Comparison of ENCODE assay signal across 8 cellular contexts in genomic region chr7:151448261-151449252, GRCh38. TPM values are rescaled to one million over a fixed set of nuclear protein-coding genes. Genes with fewer than 3 reads are reported as not detected.
DNase-seq lines count a peak whose midpoint lies in the region; ATAC-seq and TF ChIP-seq lines count a peak whose summit lies in the region.

No MANE protein-coding gene starts in this region.

- H3K27me3 Mint-ChIP-seq in activated T-helper 2 cell treated with anti-CD3 and anti-CD28 coated beads, Interferon-gamma antibody, Interleukin-2, Interleukin-4, amounts not matched to agents 10 μg/mL and 5 μg/mL and 100 μg/mL, durations not matched to agents 14 hours and 24 hours and 36 hours (ENCODE audit: low read depth) = peaks cover 5% of the 10 kb centered on the region
- peaks cover 29% of the 10 kb centered on the region for H3K27me3 Mint-ChIP-seq in nephron progenitor cell (ENCODE audit: low read depth, poor library complexity)

- TF ChIP-seq POLR2A in Peyer's patch (IDR thresholded peaks at IDR 0.05) (no peak), stomach (IDR thresholded peaks at IDR 0.05) (no peak)

- H3K4me1 ChIP-seq in Peyer's patch = peaks cover 0 to 7% (median 0%) of the 10 kb centered on the region in 4 donors
- H3K4me1 ChIP-seq in stomach = peaks cover 0 to 14% (median 10%) of the 10 kb centered on the region in 4 donors

- H3K4me3 ChIP-seq in Peyer's patch (peak overlapping the region; percentile 49 to 72 (median 54)), fibroblast of villous mesenchyme (ENCODE audit: low read depth, low read length) (peak overlapping the region; percentile 36), stomach (peak overlapping the region; percentile 51 to 66 (median 54))

- intact Hi-C loops in activated T-helper 2 cell treated with anti-CD3 and anti-CD28 coated beads, Interferon-gamma antibody, Interleukin-2, Interleukin-4, amounts not matched to agents 10 μg/mL and 5 μg/mL and 100 μg/mL, durations not matched to agents 14 hours and 24 hours and 36 hours (cut with micrococcal nuclease) = loop anchor here (1.0 to 2.0 kb wide), 3 partner anchors 34 to 134 kb away; no protein-coding TSS in a partner anchor
- intact Hi-C loops in stomach (cut with DNase I; ENCODE audit: low total_unique reads) = loop anchor here (5.0 kb wide), 1 partner anchor 81 kb away; no protein-coding TSS in a partner anchor

- peak; percentile 92 for DNase-seq in GM13977 (ENCODE audit: low spot score)
- DNase-seq in Peyer's patch = peak; percentile 62 to 88 (median 80)
- DNase-seq in activated T-helper 2 cell treated with anti-CD3 and anti-CD28 coated beads, Interferon-gamma antibody, Interleukin-2, Interleukin-4, amounts not matched to agents 10 μg/mL and 5 μg/mL and 100 μg/mL, durations not matched to agents 14 hours and 24 hours and 36 hours (ENCODE audit: low spot score) = peak; percentile 69
- peak; percentile 66 for DNase-seq in fibroblast of villous mesenchyme (ENCODE audit: low read depth)
- peak; percentile 76 for DNase-seq in nephron progenitor cell
- DNase-seq in stomach = peak; percentile 75

- H3K9me3 ChIP-seq in Peyer's patch (no peaks in the 10 kb centered on the region), stomach (no peaks in the 10 kb centered on the region)

- TF ChIP-seq EP300 in stomach (IDR thresholded peaks at IDR 0.05) = no peak

- H3K27me3 ChIP-seq in Peyer's patch (no peaks in the 10 kb centered on the region), stomach (peaks cover 0 to 17% (median 4%) of the 10 kb centered on the region in 3 donors)

- WGBS in stomach, 5 donors = 4 to 7% (median 4%) methylated on average over 26 to 61 of the region's 61 CpGs

- H3K36me3 ChIP-seq in Peyer's patch (no peaks in the 10 kb centered on the region), stomach (no peaks in the 10 kb centered on the region)

- H3K27ac ChIP-seq in Peyer's patch (peak overlapping the region in 3 of 4 donors; percentile 26 to 64 (median 52)), stomach (peak overlapping the region in 4 of 5 donors; percentile 38 to 83 (median 49))

- ATAC-seq in HG03175 (IDR thresholded peaks at IDR 0.05; ENCODE audit: unreplicated experiment) (peak; percentile 76), GM19035 (IDR thresholded peaks at IDR 0.05; ENCODE audit: unreplicated experiment) (no peak)

- H3K36me3 Mint-ChIP-seq in activated T-helper 2 cell treated with anti-CD3 and anti-CD28 coated beads, Interferon-gamma antibody, Interleukin-2, Interleukin-4, amounts not matched to agents 10 μg/mL and 5 μg/mL and 100 μg/mL, durations not matched to agents 14 hours and 24 hours and 36 hours (ENCODE audit: low read depth) = no peaks in the 10 kb centered on the region
- no peaks in the 10 kb centered on the region for H3K36me3 Mint-ChIP-seq in nephron progenitor cell (ENCODE audit: low read depth)

- TF ChIP-seq CTCF in GM13977 (IDR thresholded peaks at IDR 0.05; ENCODE audit: extremely low read depth, insufficient read depth, missing control alignments) (peak; percentile 75), Peyer's patch (IDR thresholded peaks at IDR 0.05) (peak; percentile 69 to 80 (median 76)), fibroblast of villous mesenchyme (IDR thresholded peaks at IDR 0.05; ENCODE audit: insufficient read depth, low read depth, low read length) (peak; percentile 75), nephron progenitor cell (IDR thresholded peaks at IDR 0.05) (peak; percentile 82), stomach (IDR thresholded peaks at IDR 0.05) (peak in 5 of 7 experiments; percentile 68 to 84 (median 79))

- no peak overlapping the region for H3K27ac Mint-ChIP-seq in activated T-helper 2 cell treated with anti-CD3 and anti-CD28 coated beads, Interferon-gamma antibody, Interleukin-2, Interleukin-4, amounts not matched to agents 10 μg/mL and 5 μg/mL and 100 μg/mL, durations not matched to agents 14 hours and 24 hours and 36 hours
- no peak overlapping the region for H3K27ac Mint-ChIP-seq in nephron progenitor cell

- in situ Hi-C loops in GM13977 (cut with MboI; ENCODE audit: low pct_unique_long_range_greater_than_20kb, low sequenced_read_pairs, unreplicated experiment) = no loop called here

- no peaks in the 10 kb centered on the region for H3K9me3 Mint-ChIP-seq in activated T-helper 2 cell treated with anti-CD3 and anti-CD28 coated beads, Interferon-gamma antibody, Interleukin-2, Interleukin-4, amounts not matched to agents 10 μg/mL and 5 μg/mL and 100 μg/mL, durations not matched to agents 14 hours and 24 hours and 36 hours
- H3K9me3 Mint-ChIP-seq in nephron progenitor cell = no peaks in the 10 kb centered on the region

- peaks cover 2% of the 10 kb centered on the region for H3K4me1 Mint-ChIP-seq in activated T-helper 2 cell treated with anti-CD3 and anti-CD28 coated beads, Interferon-gamma antibody, Interleukin-2, Interleukin-4, amounts not matched to agents 10 μg/mL and 5 μg/mL and 100 μg/mL, durations not matched to agents 14 hours and 24 hours and 36 hours (ENCODE audit: low read depth)
- peaks cover 60% of the 10 kb centered on the region for H3K4me1 Mint-ChIP-seq in nephron progenitor cell

- H3K4me3 Mint-ChIP-seq in activated T-helper 2 cell treated with anti-CD3 and anti-CD28 coated beads, Interferon-gamma antibody, Interleukin-2, Interleukin-4, amounts not matched to agents 10 μg/mL and 5 μg/mL and 100 μg/mL, durations not matched to agents 14 hours and 24 hours and 36 hours (ENCODE audit: low read depth) = peak overlapping the region; percentile 58
- no peak overlapping the region for H3K4me3 Mint-ChIP-seq in nephron progenitor cell

RNA-seq across cellular contexts. Expression of gene CRYGN, which starts 8.6 kb away (rescaled TPM):
- total RNA-seq in Peyer's patch = not detected
- not detected in 2 replicates for total RNA-seq in activated T-helper 2 cell treated with anti-CD3 and anti-CD28 coated beads, Interferon-gamma antibody, Interleukin-2, Interleukin-4, amounts not matched to agents 10 μg/mL and 5 μg/mL and 100 μg/mL, durations not matched to agents 14 hours and 24 hours and 36 hours
- total RNA-seq in fibroblast of villous mesenchyme = under 0.01 TPM in 1 of 2 replicates, not detected in the other
- total RNA-seq in stomach = not detected
- polyA plus RNA-seq in stomach = not detected

RNA-seq across cellular contexts. Expression of gene WDR86, which starts 38.7 kb away (rescaled TPM):
- total RNA-seq in Peyer's patch = 10 to 100 TPM in 1 of 4 donors, 1 to 10 TPM in 2, not detected in 1; 5.9 to 13.2 (median 6.6) TPM
- total RNA-seq in activated T-helper 2 cell treated with anti-CD3 and anti-CD28 coated beads, Interferon-gamma antibody, Interleukin-2, Interleukin-4, amounts not matched to agents 10 μg/mL and 5 μg/mL and 100 μg/mL, durations not matched to agents 14 hours and 24 hours and 36 hours = not detected in 2 replicates
- total RNA-seq in fibroblast of villous mesenchyme = 0.32 and 1.3 TPM in 2 replicates
- 10 to 100 TPM in 1 of 5 donors, 1 to 10 TPM in 4; 1.2 to 15.8 (median 6.2) TPM for total RNA-seq in stomach
- 1 to 10 TPM; 2.2 to 7.5 (median 4.1) TPM for polyA plus RNA-seq in stomach
